In the genomic region with DNA sequence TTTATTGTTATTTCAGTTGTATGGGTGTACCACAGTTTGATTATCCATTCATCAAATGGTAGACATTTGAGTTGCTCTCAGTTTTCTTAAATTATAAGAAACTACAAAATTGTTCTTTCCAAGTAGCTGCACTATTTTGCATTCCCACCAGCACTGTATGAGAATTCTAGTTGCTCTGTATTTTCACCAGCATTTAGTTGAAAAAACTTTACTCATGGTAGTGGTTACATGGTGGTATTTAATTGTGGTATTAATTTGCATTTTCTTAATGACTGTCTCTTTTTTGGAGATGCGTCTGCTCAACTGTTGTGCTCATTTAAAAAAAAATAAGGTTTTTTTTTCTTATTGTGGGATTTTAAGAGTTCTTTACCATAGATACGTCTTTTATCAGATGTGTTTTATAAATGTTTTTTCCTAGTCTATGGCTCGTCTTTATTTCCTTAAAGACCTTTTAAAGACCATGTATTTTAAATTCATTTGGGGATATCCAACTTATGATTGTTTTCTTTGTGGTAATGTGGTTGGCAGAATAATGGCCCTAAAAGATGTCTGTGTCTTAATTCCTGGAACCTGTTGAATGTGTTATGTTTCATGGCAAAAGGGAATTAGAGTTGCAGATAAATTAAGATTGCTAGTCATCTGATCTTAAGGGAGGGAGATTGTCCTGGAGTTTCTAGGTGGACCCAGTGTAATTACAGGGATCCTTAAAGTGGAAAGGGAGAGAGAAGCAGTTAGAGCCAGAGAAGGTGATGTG, we compare ENCODE assay signal across 24 cellular contexts. TPM values are rescaled to one million over a fixed set of nuclear protein-coding genes. Genes with fewer than 3 reads are reported as not detected.
A peak's percentile ranks its signal among the peaks of the same experiment; 100 is the strongest.
DNase-seq lines count a peak whose midpoint lies in the region; ATAC-seq and TF ChIP-seq lines count a peak whose summit lies in the region.
"Had no signal": no experiment of that assay in that cellular context is flagged by ENCODE, and none has a peak within 500 bp of the region (broad histone marks: within the 10 kb centered on the region; RNA-seq: fewer than 3 reads in every experiment).

No MANE protein-coding gene starts in this region.

- peak overlapping the region; percentile 85 for H3K27ac Mint-ChIP-seq in activated T-cell treated with anti-CD3 and anti-CD28 coated beads, Interleukin-2, amount 50 U/mL, for 72 hours
- H3K27ac Mint-ChIP-seq in T-cell, result peak overlapping the region; percentile 59 to 81
- peak overlapping the region; percentile 83 for H3K27ac Mint-ChIP-seq in activated naive CD8-positive, alpha-beta T cell treated with anti-CD3 and anti-CD28 coated beads for 36 hours
- peak overlapping the region; percentile 2 for H3K27ac Mint-ChIP-seq in stimulated activated naive B cell treated with anti-CD40 and anti-IgM and Interleukin-4, amounts not matched to agents 10 μg/mL and 1 μg/mL and 100 μg/mL, for 72 hours
- no peak overlapping the region for H3K27ac Mint-ChIP-seq in GM23338
- H3K27ac Mint-ChIP-seq: progenitor cell of endocrine pancreas had no signal

- peaks cover 92% of the 10 kb centered on the region for H3K4me1 Mint-ChIP-seq in activated T-cell treated with anti-CD3 and anti-CD28 coated beads, Interleukin-2, amount 50 U/mL, for 72 hours (ENCODE audit: low read depth)
- H3K4me1 Mint-ChIP-seq in T-cell (peaks cover 38 to 56% (median 46%) of the 10 kb centered on the region in 3 donors), GM23338 (0 out of 3 replicates have a peak, but pooled peaks cover 3% of the 10 kb centered on the region)
- H3K4me1 Mint-ChIP-seq in activated naive CD8-positive, alpha-beta T cell treated with anti-CD3 and anti-CD28 coated beads for 36 hours, result peaks cover 60% of the 10 kb centered on the region
- H3K4me1 Mint-ChIP-seq in stimulated activated naive B cell treated with anti-CD40 and anti-IgM and Interleukin-4, amounts not matched to agents 10 μg/mL and 1 μg/mL and 100 μg/mL, for 72 hours, result peaks cover 25 to 61% of the 10 kb centered on the region in 2 donors

- H3K4me1 ChIP-seq in gastrocnemius medialis, result no peaks in the 10 kb centered on the region
- no peaks in the 10 kb centered on the region for H3K4me1 ChIP-seq in GM23338 (ENCODE audit: insufficient read depth)
- H3K4me1 ChIP-seq: left ventricle myocardium inferior, right lobe of liver, uterus had no signal

- H3K4me2 ChIP-seq in GM23338, result no peak overlapping the region
- H3K4me2 ChIP-seq: BLaER1 treated with 17β-estradiol and CSF1 and Interleukin-3, amounts not matched to agents 10 nM and 100 nM had no signal

- peaks cover 22% of the 10 kb centered on the region; the same call in 1 of the 2 replicates for H3K79me2 ChIP-seq in GM23338 (replicated peaks; ENCODE audit: insufficient read depth)

- POLR2A ChIA-PET in T-cell (lab: Charles Lee), result no interaction called here

- H3K27ac ChIP-seq in gastrocnemius medialis (no peak overlapping the region), GM23338 (ENCODE audit: low read depth) (no peak overlapping the region)
- H3K27ac ChIP-seq: BLaER1 treated with 17β-estradiol and CSF1 and Interleukin-3, amounts not matched to agents 10 nM and 100 nM; brain microvascular endothelial cell; dorsolateral prefrontal cortex; left ventricle myocardium inferior; right lobe of liver; uterus; VCaP had no signal

- H3K36me3 Mint-ChIP-seq in activated T-cell treated with anti-CD3 and anti-CD28 coated beads, Interleukin-2, amount 50 U/mL, for 72 hours (ENCODE audit: insufficient read depth in 2 of 2), result peaks cover 7 to 35% of the 10 kb centered on the region in 2 donors
- H3K36me3 Mint-ChIP-seq in T-cell (peaks cover 41% of the 10 kb centered on the region), GM23338 (ENCODE audit: low read depth) (peaks cover 14% of the 10 kb centered on the region; the same call in 2 of the 3 replicates)
- H3K36me3 Mint-ChIP-seq in activated naive CD8-positive, alpha-beta T cell treated with anti-CD3 and anti-CD28 coated beads for 36 hours, result peaks cover 62% of the 10 kb centered on the region
- peaks cover 41 to 52% of the 10 kb centered on the region in 2 donors for H3K36me3 Mint-ChIP-seq in stimulated activated naive B cell treated with anti-CD40 and anti-IgM and Interleukin-4, amounts not matched to agents 10 μg/mL and 1 μg/mL and 100 μg/mL, for 72 hours

- H2AFZ ChIP-seq in GM23338, result no peak overlapping the region

- H3K4me3 ChIP-seq in gastrocnemius medialis, result no peak overlapping the region
- no peak overlapping the region for H3K4me3 ChIP-seq in GM23338
- H3K4me3 ChIP-seq: BLaER1 treated with 17β-estradiol and CSF1 and Interleukin-3, amounts not matched to agents 10 nM and 100 nM; dorsolateral prefrontal cortex; left ventricle myocardium inferior; right lobe of liver; uterus had no signal

- intact Hi-C loops in gastrocnemius medialis (cut with DNase I; ENCODE audit: low total_unique reads), result no loop called here

- peak; percentile 60 to 64 for ATAC-seq in activated T-cell treated with anti-CD3 and anti-CD28 coated beads, Interleukin-2, amount 50 U/mL, for 72 hours (replicated peaks in 1 of 2)
- ATAC-seq in T-cell (replicated peaks in 1 of 4) (no peak), gastrocnemius medialis (no peak), GM23338 (no peak)
- ATAC-seq in stimulated activated naive B cell treated with anti-CD40 and anti-IgM and Interleukin-4, amounts not matched to agents 10 μg/mL and 1 μg/mL and 100 μg/mL, for 72 hours (replicated peaks), result peak; percentile 34 to 63
- ATAC-seq: right lobe of liver had no signal

- peaks cover 0 to 5% of the 10 kb centered on the region in 2 donors for H3K36me3 ChIP-seq in gastrocnemius medialis
- H3K36me3 ChIP-seq in GM23338 (ENCODE audit: insufficient read depth), result no peaks in the 10 kb centered on the region
- H3K36me3 ChIP-seq: brain microvascular endothelial cell, right lobe of liver, uterus had no signal

- no peaks in the 10 kb centered on the region for H3K9me3 ChIP-seq in gastrocnemius medialis
- H3K9me3 ChIP-seq: right lobe of liver, uterus had no signal

- no peaks in the 10 kb centered on the region for H3F3A ChIP-seq in GM23338 (replicated peaks; ENCODE audit: low read depth)

- no peak for TF ChIP-seq POLR2A in gastrocnemius medialis (IDR thresholded peaks at IDR 0.05)

- CTCF ChIA-PET in T-cell (lab: Charles Lee), result no interaction called here

- H3K9me2 ChIP-seq in GM23338 (ENCODE audit: insufficient read depth), result no peaks in the 10 kb centered on the region

- in situ Hi-C loops in gastrocnemius medialis (cut with MboI; ENCODE audit: low sequenced_read_pairs in 4 of 4), result no loop called here

- peak overlapping the region; percentile 68 to 71 for H3K4me3 Mint-ChIP-seq in activated T-cell treated with anti-CD3 and anti-CD28 coated beads, Interleukin-2, amount 50 U/mL, for 72 hours
- H3K4me3 Mint-ChIP-seq in T-cell (peak overlapping the region in 1 of 3 donors; percentile 21), GM23338 (no peak overlapping the region)
- no peak overlapping the region for H3K4me3 Mint-ChIP-seq in activated naive CD8-positive, alpha-beta T cell treated with anti-CD3 and anti-CD28 coated beads for 36 hours
- peak overlapping the region in 1 of 2 donors; percentile 7 for H3K4me3 Mint-ChIP-seq in stimulated activated naive B cell treated with anti-CD40 and anti-IgM and Interleukin-4, amounts not matched to agents 10 μg/mL and 1 μg/mL and 100 μg/mL, for 72 hours

- no peaks in the 10 kb centered on the region for H3K27me3 Mint-ChIP-seq in activated T-cell treated with anti-CD3 and anti-CD28 coated beads, Interleukin-2, amount 50 U/mL, for 72 hours (ENCODE audit: low read depth)
- H3K27me3 Mint-ChIP-seq in T-cell, result no peaks in the 10 kb centered on the region
- no peaks in the 10 kb centered on the region for H3K27me3 Mint-ChIP-seq in activated naive CD8-positive, alpha-beta T cell treated with anti-CD3 and anti-CD28 coated beads for 36 hours
- no peaks in the 10 kb centered on the region for H3K27me3 Mint-ChIP-seq in stimulated activated naive B cell treated with anti-CD40 and anti-IgM and Interleukin-4, amounts not matched to agents 10 μg/mL and 1 μg/mL and 100 μg/mL, for 72 hours
- H3K27me3 Mint-ChIP-seq in GM23338 (ENCODE audit: insufficient read depth, low read depth, poor library complexity), result no peaks in the 10 kb centered on the region
- H3K27me3 Mint-ChIP-seq: progenitor cell of endocrine pancreas had no signal

- H4K20me1 ChIP-seq in GM23338 (replicated peaks; ENCODE audit: insufficient read depth), result peaks cover 8% of the 10 kb centered on the region

- DNase-seq in activated T-cell treated with anti-CD3 and anti-CD28 coated beads, Interleukin-2, amount 50 U/mL, for 72 hours, result no peak
- DNase-seq in activated T-cell treated with anti-CD3 and anti-CD28 coated beads, Interleukin-2, amount 50 U/mL, for 1 hour, result no peak
- DNase-seq in T-cell, result no peak
- no peak for DNase-seq in activated naive CD8-positive, alpha-beta T cell treated with anti-CD3 and anti-CD28 coated beads for 36 hours
- DNase-seq in stimulated activated naive B cell treated with anti-CD40 and anti-IgM and Interleukin-4, amounts not matched to agents 10 μg/mL and 1 μg/mL and 100 μg/mL, for 72 hours, result no peak
- DNase-seq in DMS79 treated with DMSO at 0.1 percent for 48 hours (lab: John Stamatoyannopoulos, UW), result no peak
- DNase-seq in gastrocnemius medialis, result no peak
- no peak for DNase-seq in GM23338 (ENCODE audit: low spot score)
- DNase-seq: activated CD4-positive, alpha-beta T cell treated with anti-CD3 and anti-CD28 coated beads, Interleukin-2, amount 50 U/mL, for 48 hours; brain microvascular endothelial cell; Calu3; DND-41; dorsolateral prefrontal cortex; Karpas-422; left ventricle myocardium inferior; mesendoderm; NCI-H1417 treated with DMSO at 0.1 percent for 48 hours; right lobe of liver; stimulated activated CD4-positive, alpha-beta T cell treated with anti-CD3 and anti-CD28 coated beads, Interleukin-12 subunit alpha, Interleukin-12 subunit beta, amount 100 ng/mL, for 4 hours; stimulated activated CD4-positive, alpha-beta T cell treated with anti-CD3 and anti-CD28 coated beads, Interleukin-4, amount 100 ng/mL, for 1 hour; uterus had no signal

- H3K27me3 ChIP-seq in gastrocnemius medialis (no peaks in the 10 kb centered on the region), GM23338 (ENCODE audit: insufficient read depth) (no peaks in the 10 kb centered on the region)
- H3K27me3 ChIP-seq: BLaER1 treated with 17β-estradiol and CSF1 and Interleukin-3, amounts not matched to agents 10 nM and 100 nM; brain microvascular endothelial cell; dorsolateral prefrontal cortex; right lobe of liver; uterus had no signal

- no peaks in the 10 kb centered on the region for H3K9me3 Mint-ChIP-seq in activated T-cell treated with anti-CD3 and anti-CD28 coated beads, Interleukin-2, amount 50 U/mL, for 72 hours
- no peaks in the 10 kb centered on the region for H3K9me3 Mint-ChIP-seq in T-cell
- H3K9me3 Mint-ChIP-seq in activated naive CD8-positive, alpha-beta T cell treated with anti-CD3 and anti-CD28 coated beads for 36 hours, result peaks cover 6% of the 10 kb centered on the region
- H3K9me3 Mint-ChIP-seq in stimulated activated naive B cell treated with anti-CD40 and anti-IgM and Interleukin-4, amounts not matched to agents 10 μg/mL and 1 μg/mL and 100 μg/mL, for 72 hours, result no peaks in the 10 kb centered on the region
- H3K9me3 Mint-ChIP-seq in GM23338, result peaks cover 8% of the 10 kb centered on the region; the same call in 2 of the 3 replicates

- TF ChIP-seq CTCF in gastrocnemius medialis (IDR thresholded peaks at IDR 0.05 in 4 of 5, conservative IDR thresholded peaks at IDR 0.05 in 1 of 5) (no peak), GM23338 (conservative IDR thresholded peaks at IDR 0.05; ENCODE audit: low read depth in 2 of 2) (no peak)

RNA-seq across cellular contexts. Expression of gene UBE2F, which starts 37.4 kb away (rescaled TPM):
- total RNA-seq in activated T-cell treated with anti-CD3 and anti-CD28 coated beads, Interleukin-2, amount 50 U/mL, for 72 hours, result 10 to 100 TPM; 73.6 to 81.7 TPM
- total RNA-seq in T-cell (10 to 100 TPM; 35.1 to 53.6 (median 37.3) TPM), gastrocnemius medialis (10 to 100 TPM; 67.3 to 97.3 (median 81.2) TPM)
- total RNA-seq in activated naive CD8-positive, alpha-beta T cell treated with anti-CD3 and anti-CD28 coated beads for 36 hours, result 10 to 100 TPM; 57.9 to 58.9 TPM
- total RNA-seq in GM23338 (2014; rRNA removed; shearing (Covaris generic)), result 56.7 and 106 TPM in 2 replicates
- polyA plus RNA-seq in GM23338 (2016; fragmentation: Nextera tagmentation; extraction: Ambion mirVana), result 91.3 and 98.2 TPM in 2 replicates

RNA-seq across cellular contexts. Expression of gene SCLY, which starts 56.5 kb away (rescaled TPM):
- total RNA-seq in activated T-cell treated with anti-CD3 and anti-CD28 coated beads, Interleukin-2, amount 50 U/mL, for 72 hours, result 10 to 100 TPM; 36.3 to 38.2 TPM
- total RNA-seq in T-cell (10 to 100 TPM; 19.2 to 30.0 (median 25.2) TPM), gastrocnemius medialis (1 to 10 TPM; 3.3 to 9.7 (median 5.6) TPM)
- total RNA-seq in activated naive CD8-positive, alpha-beta T cell treated with anti-CD3 and anti-CD28 coated beads for 36 hours, result 10 to 100 TPM; 71.6 to 72.9 TPM
- total RNA-seq in GM23338 (2014; rRNA removed; shearing (Covaris generic)), result 68.9 and 80.3 TPM in 2 replicates
- 57.2 and 61.1 TPM in 2 replicates for polyA plus RNA-seq in GM23338 (2016; fragmentation: Nextera tagmentation; extraction: Ambion mirVana)

Comparison
In these comparisons a context has a peak if more than half of its experiments do, and no peak if none do; other contexts are left out.
1. ATAC-seq: peak in activated T-cell treated with anti-CD3 and anti-CD28 coated beads, Interleukin-2, amount 50 U/mL, for 72 hours (2 of 2) and stimulated activated naive B cell treated with anti-CD40 and anti-IgM and Interleukin-4, amounts not matched to agents 10 μg/mL and 1 μg/mL and 100 μg/mL, for 72 hours (2 of 2); none in T-cell (0 of 4), gastrocnemius medialis (0 of 2) and GM23338 (single experiment).
2. H3K4me3 Mint-ChIP-seq: peak in activated T-cell treated with anti-CD3 and anti-CD28 coated beads, Interleukin-2, amount 50 U/mL, for 72 hours (2 of 2); none in activated naive CD8-positive, alpha-beta T cell treated with anti-CD3 and anti-CD28 coated beads for 36 hours (single experiment) and GM23338 (single experiment).